Comparison of ENCODE assay signal across 14 cellular contexts in genomic region chr2:98515571-98515927, GRCh38.
A peak's percentile ranks its signal among the peaks of the same experiment; 100 is the strongest.
DNase-seq lines count a peak whose midpoint lies in the region; ATAC-seq, FAIRE-seq and TF ChIP-seq lines count a peak whose summit lies in the region.
"Had no signal": no experiment of that assay in that cellular context is flagged by ENCODE, and none has a peak within 500 bp of the region (broad histone marks: within the 10 kb centered on the region; RNA-seq: fewer than 3 reads in every experiment).

No MANE protein-coding gene starts in this region.

- H3K27me3 ChIP-seq in ACC112 (ENCODE audit: insufficient read depth, low read length) (no peaks in the 10 kb centered on the region), K562 (ENCODE audit: control insufficient read depth in 2 of 2, insufficient read depth in 2 of 2, low read length in 2 of 2) (no peaks in the 10 kb centered on the region)

- no peaks in the 10 kb centered on the region for H3K27me3 Mint-ChIP-seq in HFFc6 (ENCODE audit: insufficient read depth)
- H3K27me3 Mint-ChIP-seq in nephron (ENCODE audit: low read depth) = peaks cover 3% of the 10 kb centered on the region

- no peak; the same call in 2 of the 3 replicates for ATAC-seq in K562
- no peak for ATAC-seq in GM18867 (IDR thresholded peaks at IDR 0.05; ENCODE audit: unreplicated experiment)
- ATAC-seq in GM21390 (IDR thresholded peaks at IDR 0.05; ENCODE audit: unreplicated experiment) = no peak
- ATAC-seq: WTC11 had no signal

- H3K9me3 Mint-ChIP-seq in HFFc6 = no peaks in the 10 kb centered on the region
- no peaks in the 10 kb centered on the region for H3K9me3 Mint-ChIP-seq in nephron
- H3K9me3 Mint-ChIP-seq: WTC11 had no signal

- no peaks in the 10 kb centered on the region for H4K20me1 ChIP-seq in K562 (replicated peaks; ENCODE audit: control insufficient read depth, insufficient read depth, low read length)

- peak overlapping the region in 1 of 2 experiments; percentile 79; a peak in 2 of 4 replicates for H3K9ac ChIP-seq in K562 (ENCODE audit: insufficient read depth in 1 of 2, low read depth in 2 of 2, low read length in 2 of 2)

- H3K4me2 ChIP-seq in K562 (ENCODE audit: insufficient read depth, low read length) = no peak overlapping the region

- H3K9me3 ChIP-seq in K562 (replicated peaks; ENCODE audit: control insufficient read depth, insufficient read depth, low read depth, low read length) = no peaks in the 10 kb centered on the region

- TF ChIP-seq EP300 in K562 (IDR thresholded peaks at IDR 0.05; ENCODE audit: low read length) = no peak

- no peak for TF ChIP-seq POLR2A in K562 (conservative IDR thresholded peaks at IDR 0.05)

- H2AFZ ChIP-seq in ACC112 (ENCODE audit: low read length, unreplicated experiment) (peak overlapping the region; percentile 28), K562 (ENCODE audit: low read depth, low read length) (no peak overlapping the region)

- H3K4me3 Mint-ChIP-seq in HFFc6 = peak overlapping the region; percentile 72; the same call in 1 of the 2 replicates
- H3K4me3 Mint-ChIP-seq in nephron = no peak overlapping the region
- H3K4me3 Mint-ChIP-seq: WTC11 had no signal

- H3K4me1 Mint-ChIP-seq in HFFc6 (ENCODE audit: low read depth) = peaks cover 51% of the 10 kb centered on the region
- peaks cover 33% of the 10 kb centered on the region for H3K4me1 Mint-ChIP-seq in nephron

- H3K27ac ChIP-seq in ACC112 (ENCODE audit: low read depth, low read length) (peak overlapping the region; percentile 18; the same call in 1 of the 2 replicates), K562 (ENCODE audit: extremely low read depth, low read depth, low read length) (peak overlapping the region; percentile 8; the same call in 1 of the 3 replicates)

- no peak for TF ChIP-seq RAD21 in K562 (CRISPR knock-in tag; conservative IDR thresholded peaks at IDR 0.05 in 1 of 2, IDR thresholded peaks at IDR 0.05 in 1 of 2)

- FAIRE-seq in K562 (lab: Jason Lieb, UNC) = no peak

- H3K9me1 ChIP-seq in K562 (ENCODE audit: control insufficient read depth, insufficient read depth, low read length) = no peaks in the 10 kb centered on the region

- H3K36me3 Mint-ChIP-seq in HFFc6 (ENCODE audit: low read depth) = no peaks in the 10 kb centered on the region
- H3K36me3 Mint-ChIP-seq in nephron (ENCODE audit: low read depth) = peaks cover 3% of the 10 kb centered on the region
- H3K36me3 Mint-ChIP-seq: WTC11 had no signal

- BruUV-seq in K562 (replicated peaks; lab: Mats Ljungman, UMichigan) = no TSS peak

- intact Hi-C loops in K562 (cut with micrococcal nuclease) = no loop called here

- H3K79me2 ChIP-seq in ACC112 (ENCODE audit: control insufficient read depth, insufficient read depth, low read length, unreplicated experiment) (peaks cover 3% of the 10 kb centered on the region), K562 (ENCODE audit: control insufficient read depth, insufficient read depth, low read length) (peaks cover 3% of the 10 kb centered on the region; the same call in 1 of the 3 replicates)

- POLR2A ChIA-PET in K562 (lab: Yijun Ruan, JAX) = interaction anchor here (1.2 to 1.3 kb wide), 2 partner anchors 12 to 28 kb away, joined by 6 read pairs; no protein-coding TSS in a partner anchor

- H3K36me3 ChIP-seq in ACC112 (ENCODE audit: insufficient read depth, low read length) (no peaks in the 10 kb centered on the region), K562 (ENCODE audit: control insufficient read depth, insufficient read depth, low read length) (0 out of 3 replicates have a peak, but pooled peaks cover 5% of the 10 kb centered on the region)

- no peak overlapping the region for H3K4me3 ChIP-seq in ACC112 (ENCODE audit: low read depth, low read length)
- H3K4me3 ChIP-seq in K562 = no peak overlapping the region

- in situ Hi-C loops in K562 (cut with MboI) = no loop called here

- peak overlapping the region; percentile 81 for H3K27ac Mint-ChIP-seq in HFFc6
- peak overlapping the region in 2 of 3 experiments; percentile 54 to 69 for H3K27ac Mint-ChIP-seq in nephron
- H3K27ac Mint-ChIP-seq: WTC11 had no signal

- CTCF ChIA-PET in K562 (lab: Yijun Ruan, JAX; ENCODE audit: low intra/inter-chr PET ratio) = no interaction called here

- DNase-seq in HFFc6 (no peak), K562 (ENCODE audit: extremely low read depth in 1 of 4, low spot score in 3 of 4) (peak in 1 of 4 experiments; percentile 18), AG08395 (ENCODE audit: low spot score) (no peak), KG1 (lab: John Stamatoyannopoulos, UW) (no peak)
- DNase-seq: activated CD8-positive, alpha-beta memory T cell treated with anti-CD3 and anti-CD28 coated beads, Interleukin-2, amount 50 U/mL, for 48 hours; foreskin melanocyte; NCI-H1105; NCI-H774; stimulated activated naive CD4-positive, alpha-beta T cell had no signal

- H3K4me1 ChIP-seq in ACC112 (ENCODE audit: control insufficient read depth, insufficient read depth, low read length, unreplicated experiment) = peaks cover 22% of the 10 kb centered on the region
- H3K4me1 ChIP-seq in K562 (replicated peaks in 1 of 2; ENCODE audit: control insufficient read depth in 2 of 2, insufficient read depth in 2 of 2, low read length in 2 of 2) = peaks cover 25 to 37% of the 10 kb centered on the region in 2 experiments

- 33% methylated on average over 5 of the region's 6 CpGs for WGBS in K562 (ENCODE audit: insufficient coverage, low coverage, missing lambda C conversion rate)

- no peak for TF ChIP-seq CTCF in HFFc6 (IDR thresholded peaks at IDR 0.05)
- TF ChIP-seq CTCF in K562 (IDR thresholded peaks at IDR 0.05 in 2 of 3, conservative IDR thresholded peaks at IDR 0.05 in 1 of 3; ENCODE audit: insufficient read depth in 2 of 3, low read depth in 1 of 3, low read length in 3 of 3) = no peak
- TF ChIP-seq CTCF in nephron (IDR thresholded peaks at IDR 0.05; ENCODE audit: unreplicated experiment in 3 of 3) = no peak

TF ChIP-seq in K562, 482 proteins besides CTCF, POLR2A, EP300 and RAD21:
- TF ChIP-seq ESRRA (IDR thresholded peaks at IDR 0.05; ENCODE audit: borderline replicate concordance, low read depth) = 0 out of 2 replicates have a peak, but pooled peaks have one; percentile 3
- no peak for TF ChIP-seq SP2 (IDR thresholded peaks at IDR 0.05; ENCODE audit: extremely low read depth, low read depth, low read length, poor library complexity, severe bottlenecking)
